Comparison of ENCODE assay signal across 2 cellular contexts in genomic region chr12:55818886-55819285, GRCh38.
TF ChIP-seq lines count a peak whose summit lies in the region.

No MANE protein-coding gene starts in this region.

TF ChIP-seq in GM23338, 12 proteins besides CTCF, POLR2A, EP300 and RAD21:
- TF ChIP-seq JUNB (IDR thresholded peaks at IDR 0.05; ENCODE audit: unreplicated experiment) (no peak), STAT1 (IDR thresholded peaks at IDR 0.05; ENCODE audit: unreplicated experiment) (no peak), EZH2phosphoT487 (IDR thresholded peaks at IDR 0.05; ENCODE audit: unreplicated experiment) (no peak), ETS1 (IDR thresholded peaks at IDR 0.05) (no peak), REST (IDR thresholded peaks at IDR 0.05; ENCODE audit: unreplicated experiment) (no peak), EZH2 (IDR thresholded peaks at IDR 0.05; ENCODE audit: low read depth, unreplicated experiment) (no peak)
TF ChIP-seq in GM23338: peak in this region for 0.

TF ChIP-seq in GM12878, 131 proteins besides CTCF, POLR2A, EP300 and RAD21:
- TF ChIP-seq ZNF24 (IDR thresholded peaks at IDR 0.05): no peak
- no peak for TF ChIP-seq HDAC6 (IDR thresholded peaks at IDR 0.05; ENCODE audit: unreplicated experiment)
- no peak for TF ChIP-seq BHLHE40 (IDR thresholded peaks at IDR 0.05; ENCODE audit: borderline replicate concordance in 1 of 2, low read depth in 2 of 2, low read length in 1 of 2)
- no peak for TF ChIP-seq GABPA (IDR thresholded peaks at IDR 0.05; ENCODE audit: low read depth)
- TF ChIP-seq MTA2 (IDR thresholded peaks at IDR 0.05; ENCODE audit: low read depth): no peak
- TF ChIP-seq SRF (IDR thresholded peaks at IDR 0.05; ENCODE audit: low read depth in 2 of 2, low read length in 2 of 2): no peak
- TF ChIP-seq SREBF2 (IDR thresholded peaks at IDR 0.05; ENCODE audit: low read length): no peak
- TF ChIP-seq RFX5 (IDR thresholded peaks at IDR 0.05; ENCODE audit: low read depth, low read length): no peak
- TF ChIP-seq PBX3 (IDR thresholded peaks at IDR 0.05; ENCODE audit: insufficient replicate concordance, low read depth, low read length): no peak
- no peak for TF ChIP-seq ZNF217 (IDR thresholded peaks at IDR 0.05)
- TF ChIP-seq SMC3 (IDR thresholded peaks at IDR 0.05; ENCODE audit: borderline replicate concordance, low read length): no peak
- no peak for TF ChIP-seq NKRF (conservative IDR thresholded peaks at IDR 0.05)
- TF ChIP-seq ZBTB4 (CRISPR knock-in tag; IDR thresholded peaks at IDR 0.05): no peak
- no peak for TF ChIP-seq IKZF1 (conservative IDR thresholded peaks at IDR 0.05)
- TF ChIP-seq SUPT20H (IDR thresholded peaks at IDR 0.05; ENCODE audit: borderline replicate concordance, control insufficient read depth, low read depth, low read length): no peak
TF ChIP-seq in GM12878: peak in this region for 0.
